21 cellular contexts compared by ENCODE assay signal in genomic region chr3:185680216-185680615, GRCh38.
A peak's percentile ranks its signal among the peaks of the same experiment; 100 is the strongest.
DNase-seq lines count a peak whose midpoint lies in the region; ATAC-seq and TF ChIP-seq lines count a peak whose summit lies in the region.
"Had no signal": no experiment of that assay in that cellular context is flagged by ENCODE, and none has a peak within 500 bp of the region (broad histone marks: within the 10 kb centered on the region; RNA-seq: fewer than 3 reads in every experiment).

No MANE protein-coding gene starts in this region.

- H2AFZ ChIP-seq in GM23248: no peak overlapping the region

- DNase-seq in GM23248 (peak; percentile 12), cerebellar cortex (ENCODE audit: low spot score) (peak; percentile 43), fibroblast of peridontal ligament (ENCODE audit: extremely low read depth) (peak; percentile 51), omental fat pad (ENCODE audit: low spot score) (no peak), KG1 (lab: John Stamatoyannopoulos, UW) (no peak)
- DNase-seq: CD8-positive, alpha-beta T cell; DMS 273 treated with DMSO at 0.1 percent for 48 hours; DMS79; EL; GF-D8; H9; IMR-90; MM.1S; NCI-H2029; NCI-H526 treated with DMSO at 0.1 percent for 48 hours; RPMI8226; SHP77 had no signal

- peaks cover 67% of the 10 kb centered on the region for H3K36me3 ChIP-seq in GM23248 (ENCODE audit: low read depth)

- in situ Hi-C loops in GM23248 (cut with MboI): no loop called here

- peaks cover 91% of the 10 kb centered on the region for H3K79me2 ChIP-seq in GM23248 (ENCODE audit: insufficient read depth)

- H3K4me1 ChIP-seq in GM23248 (ENCODE audit: insufficient read depth): peaks cover 17% of the 10 kb centered on the region

- no peak overlapping the region for H3K4me3 ChIP-seq in GM23248

- H3K9me3 ChIP-seq in GM23248 (ENCODE audit: low read depth): no peaks in the 10 kb centered on the region

- no peak overlapping the region for H3K9ac ChIP-seq in GM23248
- H3K9ac ChIP-seq: KMS-11 had no signal

- no peaks in the 10 kb centered on the region for H3K27me3 ChIP-seq in GM23248 (replicated peaks; ENCODE audit: insufficient read depth)

- H3K9me2 ChIP-seq in GM23248 (ENCODE audit: insufficient read depth): no peaks in the 10 kb centered on the region

- no peak for TF ChIP-seq CTCF in omental fat pad (IDR thresholded peaks at IDR 0.05)

- peak overlapping the region; percentile 15 for H3K4me2 ChIP-seq in GM23248 (ENCODE audit: unreplicated experiment)
- H3K4me2 ChIP-seq: KMS-11 had no signal

- H4K20me1 ChIP-seq in GM23248 (ENCODE audit: insufficient read depth): no peaks in the 10 kb centered on the region

- H3K27ac ChIP-seq in GM23248: no peak overlapping the region
- H3K27ac ChIP-seq: C4-2B, KMS-11 had no signal

- ATAC-seq in omental fat pad (ENCODE audit: low FRiP score): no peak
- ATAC-seq in GM21360 (IDR thresholded peaks at IDR 0.05; ENCODE audit: unreplicated experiment): no peak
- ATAC-seq in HG03342 (IDR thresholded peaks at IDR 0.05; ENCODE audit: unreplicated experiment): no peak
- ATAC-seq: CD8-positive, alpha-beta T cell had no signal

- WGBS in GM23248 (ENCODE audit: low coverage in 1 of 2, low lambda C conversion rate in 2 of 2, missing lambda C conversion rate in 2 of 2), 2 experiments: 21 to 30% methylated on average over 4 of the region's 4 CpGs

- peaks cover 27% of the 10 kb centered on the region; the same call in 1 of the 2 replicates for H3F3A ChIP-seq in GM23248 (ENCODE audit: insufficient read depth)

Comparison
In these comparisons a context has a peak if more than half of its experiments do, and no peak if none do; other contexts are left out.
1. DNase-seq: peak in GM23248 (single experiment), cerebellar cortex (single experiment) and fibroblast of peridontal ligament (single experiment); none in omental fat pad (single experiment) and KG1 (single experiment).